In genomic region chr17:20702692-20703091, GRCh38 we compare ENCODE assay signal across 29 cellular contexts.
"Had no signal": no experiment of that assay in that cellular context is flagged by ENCODE, and none has a peak within 500 bp of the region (broad histone marks: within the 10 kb centered on the region; RNA-seq: fewer than 3 reads in every experiment).

No MANE protein-coding gene starts in this region.

- H3K27me3 ChIP-seq: pancreas, testis, thyroid gland, transverse colon, upper lobe of left lung, vagina had no signal

- DNase-seq: hippocampal formation; kidney; left colon; left lung; lower lobe of right lung; mammary epithelial cell; mesenchymal stem cell; nucleus accumbens; pancreas; posterior cingulate gyrus; retina; right cardiac atrium; stimulated activated CD4-positive, alpha-beta T cell treated with anti-CD3 and anti-CD28 coated beads, Interleukin-12 subunit alpha, Interleukin-12 subunit beta, amount 100 ng/mL, for 4 hours; stimulated activated CD4-positive, alpha-beta T cell treated with anti-CD3 and anti-CD28 coated beads, Interleukin-15, amount 100 ng/mL, for 24 hours; stimulated activated CD4-positive, alpha-beta T cell treated with anti-CD3 and anti-CD28 coated beads, Interleukin-2, amount 100 ng/mL, for 24 hours; stimulated activated CD4-positive, alpha-beta T cell treated with anti-CD3 and anti-CD28 coated beads, Interleukin-4, amount 100 ng/mL, for 1 hour; stimulated activated naive B cell treated with anti-CD40 and anti-IgM and Interleukin-4, amounts not matched to agents 10 μg/mL and 1 μg/mL and 100 μg/mL, for 72 hours; stimulated activated naive CD8-positive, alpha-beta T cell treated with anti-CD3 and anti-CD28 coated beads, Interleukin-15, Interleukin-2, amounts not matched to agents 100 U/mL and 50 U/mL, for 24 hours; stomach; testis; thyroid gland; transverse colon; upper lobe of left lung had no signal

- H3K27ac Mint-ChIP-seq: nephron; stimulated activated naive B cell treated with anti-CD40 and anti-IgM and Interleukin-4, amounts not matched to agents 10 μg/mL and 1 μg/mL and 100 μg/mL, for 72 hours had no signal

- H3K9me3 Mint-ChIP-seq: nephron; stimulated activated naive B cell treated with anti-CD40 and anti-IgM and Interleukin-4, amounts not matched to agents 10 μg/mL and 1 μg/mL and 100 μg/mL, for 72 hours had no signal

- H3K36me3 Mint-ChIP-seq: stimulated activated naive B cell treated with anti-CD40 and anti-IgM and Interleukin-4, amounts not matched to agents 10 μg/mL and 1 μg/mL and 100 μg/mL, for 72 hours had no signal

- H3K4me1 Mint-ChIP-seq: nephron, neural crest cell had no signal

- ATAC-seq: left colon; left lung; lower lobe of right lung; pancreas; right cardiac atrium; sciatic nerve; stimulated activated naive B cell treated with anti-CD40 and anti-IgM and Interleukin-4, amounts not matched to agents 10 μg/mL and 1 μg/mL and 100 μg/mL, for 72 hours; stimulated activated naive CD8-positive, alpha-beta T cell treated with anti-CD3 and anti-CD28 coated beads, Interleukin-15, Interleukin-2, amounts not matched to agents 100 U/mL and 50 U/mL, for 24 hours had no signal

- H3K4me3 ChIP-seq: left lung, lower lobe of right lung, pancreas, prostate gland, skin epidermis, stomach, testis, thyroid gland, transverse colon, upper lobe of left lung, vagina had no signal

- H3K4me3 Mint-ChIP-seq: nephron; neural crest cell; stimulated activated naive B cell treated with anti-CD40 and anti-IgM and Interleukin-4, amounts not matched to agents 10 μg/mL and 1 μg/mL and 100 μg/mL, for 72 hours had no signal

- H3K27ac ChIP-seq: left lung, lower lobe of right lung, pancreas, prostate gland, skin epidermis, stomach, testis, thyroid gland, transverse colon, upper lobe of left lung, vagina had no signal

- H3K27me3 Mint-ChIP-seq: stimulated activated naive B cell treated with anti-CD40 and anti-IgM and Interleukin-4, amounts not matched to agents 10 μg/mL and 1 μg/mL and 100 μg/mL, for 72 hours had no signal

- H3K9me3 ChIP-seq: left lung, lower lobe of right lung, pancreas, prostate gland, stomach, testis, thyroid gland, transverse colon, upper lobe of left lung, vagina had no signal

- H3K4me1 ChIP-seq: left lung, lower lobe of right lung, pancreas, prostate gland, stomach, testis, thyroid gland, upper lobe of left lung, vagina had no signal

- H3K36me3 ChIP-seq: left lung, lower lobe of right lung, pancreas, prostate gland, stomach, thyroid gland, transverse colon, upper lobe of left lung, vagina had no signal
